8 cellular contexts compared by ENCODE assay signal in the genomic region with DNA sequence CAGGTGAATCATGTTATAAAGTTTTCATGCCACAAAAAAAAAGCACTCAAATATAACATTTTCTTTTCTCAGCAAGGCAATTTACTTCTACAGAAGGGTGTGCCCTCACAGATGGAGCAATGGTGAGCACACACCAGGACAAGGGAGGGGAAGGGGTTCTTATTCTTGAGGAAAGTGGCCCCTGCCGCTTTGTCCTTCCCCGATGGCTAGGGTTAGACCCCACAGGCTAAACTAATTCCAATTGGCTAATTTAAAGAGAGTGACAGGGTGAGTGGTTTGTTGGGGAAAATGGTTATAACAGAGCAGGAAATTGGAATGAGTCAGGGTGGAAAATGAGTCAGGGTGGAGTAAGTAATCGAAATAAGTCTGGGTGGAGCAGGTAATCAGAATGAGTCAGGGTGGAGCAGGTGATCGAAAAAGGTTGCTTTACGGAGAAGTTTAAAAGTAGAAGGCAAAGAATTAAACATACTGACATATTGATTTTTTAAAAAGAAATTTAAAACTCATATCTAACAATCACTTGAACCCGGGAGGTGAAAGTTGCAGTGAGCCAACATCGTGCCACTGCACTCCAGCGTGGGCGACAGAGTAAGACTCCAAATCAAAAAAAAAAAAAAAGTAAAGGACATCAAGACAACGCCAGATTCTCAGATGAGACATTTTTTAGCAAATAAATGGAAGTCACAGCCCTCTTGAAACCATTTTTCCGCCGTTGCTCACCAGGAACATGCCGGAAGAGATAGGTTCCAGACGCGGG. TPM values are rescaled to one million over a fixed set of nuclear protein-coding genes. Genes with fewer than 3 reads are reported as not detected.
DNase-seq lines count a peak whose midpoint lies in the region; ATAC-seq and TF ChIP-seq lines count a peak whose summit lies in the region.

No MANE protein-coding gene starts in this region.

- DNase-seq in activated T-cell treated with anti-CD3 and anti-CD28 coated beads for 24 hours (ENCODE audit: low read depth) (peak; percentile 36), fibroblast of the aortic adventitia (ENCODE audit: low read depth) (peak; percentile 6), retinal pigment epithelial cell (ENCODE audit: low read depth) (no peak), hippocampal formation (lab: John Stamatoyannopoulos, UW) (no peak)

- peak overlapping the region; percentile 48 to 85 (median 62); a peak in 21 of 22 replicates for H3K4me2 ChIP-seq in BLaER1 treated with 17β-estradiol and CSF1 and Interleukin-3, amounts not matched to agents 10 nM and 100 nM

- H3K27ac ChIP-seq in BLaER1 treated with 17β-estradiol and CSF1 and Interleukin-3, amounts not matched to agents 10 nM and 100 nM = peak overlapping the region; percentile 87 to 97 (median 93)
- H3K27ac ChIP-seq in HUES48 (ENCODE audit: low read depth, low read length) = peak overlapping the region; percentile 98

- peaks cover 58 to 68% (median 64%) of the 10 kb centered on the region in 11 experiments for H3K9me3 ChIP-seq in BLaER1 treated with 17β-estradiol and CSF1 and Interleukin-3, amounts not matched to agents 10 nM and 100 nM (replicated peaks in 1 of 11)
- H3K9me3 ChIP-seq in HUES48 (ENCODE audit: control insufficient read depth, insufficient read depth, low read length) = peaks cover 17% of the 10 kb centered on the region

- H3K4me3 ChIP-seq in BLaER1 treated with 17β-estradiol and CSF1 and Interleukin-3, amounts not matched to agents 10 nM and 100 nM = peak overlapping the region; percentile 65 to 90 (median 81)
- H3K4me3 ChIP-seq in HUES48 (ENCODE audit: low read depth, low read length) (peak overlapping the region; percentile 91), fibroblast of the aortic adventitia (ENCODE audit: low read depth, low read length) (peak overlapping the region; percentile 86), retinal pigment epithelial cell (ENCODE audit: low read length) (peak overlapping the region; percentile 91)

- peaks cover 0 to 4% (median 0%) of the 10 kb centered on the region in 10 experiments; a peak in 2 of 20 replicates for H3K4me1 ChIP-seq in BLaER1 treated with 17β-estradiol and CSF1 and Interleukin-3, amounts not matched to agents 10 nM and 100 nM
- H3K4me1 ChIP-seq in HUES48 (ENCODE audit: control insufficient read depth, insufficient read depth, low read length) = no peaks in the 10 kb centered on the region

- H3K36me3 ChIP-seq in BLaER1 treated with 17β-estradiol and CSF1 and Interleukin-3, amounts not matched to agents 10 nM and 100 nM = peaks cover 49 to 52% (median 50%) of the 10 kb centered on the region in 11 experiments
- H3K36me3 ChIP-seq in HUES48 (ENCODE audit: control insufficient read depth, insufficient read depth, low read length) = peaks cover 21% of the 10 kb centered on the region

- peak overlapping the region; percentile 87 to 97 (median 91) for H3K9ac ChIP-seq in BLaER1 treated with 17β-estradiol and CSF1 and Interleukin-3, amounts not matched to agents 10 nM and 100 nM
- peak overlapping the region; percentile 96 for H3K9ac ChIP-seq in HUES48 (ENCODE audit: low read depth, low read length)

- H4K20me1 ChIP-seq in BLaER1 treated with 17β-estradiol and CSF1 and Interleukin-3, amounts not matched to agents 10 nM and 100 nM = peaks cover 0 to 6% (median 0%) of the 10 kb centered on the region in 11 experiments; a peak in 1 of 22 replicates

- H3K27me3 ChIP-seq in BLaER1 treated with 17β-estradiol and CSF1 and Interleukin-3, amounts not matched to agents 10 nM and 100 nM = no peaks in the 10 kb centered on the region
- no peaks in the 10 kb centered on the region for H3K27me3 ChIP-seq in HUES48 (ENCODE audit: control insufficient read depth, insufficient read depth, low read length)

- ATAC-seq in HG03097 (IDR thresholded peaks at IDR 0.05; ENCODE audit: low FRiP score, unreplicated experiment) (no peak), GM18861 (IDR thresholded peaks at IDR 0.05; ENCODE audit: unreplicated experiment) (no peak)

- TF ChIP-seq CTCF in fibroblast of the aortic adventitia (IDR thresholded peaks at IDR 0.05; ENCODE audit: insufficient read depth, low read length) (no peak), retinal pigment epithelial cell (conservative IDR thresholded peaks at IDR 0.05; ENCODE audit: low read depth, low read length) (no peak)

RNA-seq across cellular contexts. Expression of a gene that starts 0.8 kb away (rescaled TPM):
- total RNA-seq in fibroblast of the aortic adventitia (ENCODE audit: low replicate concordance) = 33.3 and 34.6 TPM in 2 replicates

RNA-seq across cellular contexts. Expression of a gene that starts 53.1 kb away (rescaled TPM):
- 20.9 and 38.7 TPM in 2 replicates for total RNA-seq in fibroblast of the aortic adventitia (ENCODE audit: low replicate concordance)

Comparison
In these comparisons a context has a peak if more than half of its experiments do, and no peak if none do; other contexts are left out.
1. DNase-seq: peak in activated T-cell treated with anti-CD3 and anti-CD28 coated beads for 24 hours (single experiment) and fibroblast of the aortic adventitia (single experiment); none in retinal pigment epithelial cell (single experiment) and hippocampal formation (0 of 2).
2. Peak in every context shown above with its lines, with median percentiles within 50 percentile points of each other: H3K4me3 ChIP-seq.